23 cellular contexts compared by ENCODE assay signal in the genomic region with DNA sequence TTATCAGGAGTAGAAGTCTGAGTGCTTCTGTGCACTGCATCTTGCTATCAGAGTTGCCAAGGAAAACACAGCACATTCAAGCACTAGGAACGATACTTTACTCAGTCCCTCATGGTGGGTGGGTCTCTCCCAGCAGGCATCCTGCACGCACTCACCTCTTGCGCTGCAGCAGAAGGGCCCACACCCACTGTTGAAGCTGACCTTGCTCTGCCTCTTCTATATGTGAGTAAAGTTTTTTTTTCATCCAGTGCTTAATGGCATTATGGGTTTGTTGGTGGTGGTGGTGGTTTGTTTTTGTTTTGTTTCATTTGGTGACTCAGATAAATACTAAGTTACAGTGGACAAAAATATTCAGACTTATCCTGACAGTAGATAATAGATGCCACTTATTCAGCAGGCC.
"Had no signal": no experiment of that assay in that cellular context is flagged by ENCODE, and none has a peak within 500 bp of the region (broad histone marks: within the 10 kb centered on the region; RNA-seq: fewer than 3 reads in every experiment).

No MANE protein-coding gene starts in this region.

- H3K27ac Mint-ChIP-seq: activated CD8-positive, alpha-beta T cell treated with anti-CD3 and anti-CD28 coated beads for 36 hours; activated T-cell treated with anti-CD3 and anti-CD28 coated beads, Interleukin-2, amount 50 U/mL, for 24 hours; naive thymus-derived CD4-positive, alpha-beta T cell; neural progenitor cell; stimulated activated naive CD8-positive, alpha-beta T cell treated with anti-CD3 and anti-CD28 coated beads, Interleukin-15, amount 100 ng/mL, for 72 hours had no signal

- H3K4me1 ChIP-seq: prostate gland, right atrium auricular region, suprapubic skin, vagina had no signal

- DNase-seq: activated CD4-positive, alpha-beta T cell treated with anti-CD3 and anti-CD28 coated beads for 48 hours; activated CD4-positive, CD25-positive, alpha-beta regulatory T cell; activated CD8-positive, alpha-beta T cell treated with anti-CD3 and anti-CD28 coated beads for 36 hours; activated effector memory CD4-positive, alpha-beta T cell treated with Interleukin-2 at 50 U/mL for 16 hours; activated naive CD4-positive, alpha-beta T cell treated with anti-CD3 and anti-CD28 coated beads, Interleukin-2, amount 50 U/mL, for 16 hours; activated T-cell treated with anti-CD3 and anti-CD28 coated beads, Interleukin-2, amount 50 U/mL, for 24 hours; aorta; dorsolateral prefrontal cortex; foreskin fibroblast; mesendoderm; naive thymus-derived CD4-positive, alpha-beta T cell; stimulated activated CD4-positive, alpha-beta T cell treated with anti-CD3 and anti-CD28 coated beads, Interleukin-15, amount 100 ng/mL, for 24 hours; stimulated activated CD4-positive, alpha-beta T cell treated with anti-CD3 and anti-CD28 coated beads, Interleukin-2, amount 100 ng/mL, for 48 hours; stimulated activated naive CD8-positive, alpha-beta T cell treated with anti-CD3 and anti-CD28 coated beads, Interleukin-15, amount 100 ng/mL, for 72 hours; trophoblast cell had no signal

- H3K4me3 Mint-ChIP-seq: activated CD8-positive, alpha-beta T cell treated with anti-CD3 and anti-CD28 coated beads for 36 hours; activated T-cell treated with anti-CD3 and anti-CD28 coated beads, Interleukin-2, amount 50 U/mL, for 24 hours; naive thymus-derived CD4-positive, alpha-beta T cell; neural progenitor cell; stimulated activated naive CD8-positive, alpha-beta T cell treated with anti-CD3 and anti-CD28 coated beads, Interleukin-15, amount 100 ng/mL, for 72 hours had no signal

- H3K36me3 ChIP-seq: neural progenitor cell, prostate gland, right atrium auricular region, suprapubic skin, vagina had no signal

- H3K36me3 Mint-ChIP-seq: neural progenitor cell had no signal

- H3K4me1 Mint-ChIP-seq: naive thymus-derived CD4-positive, alpha-beta T cell; stimulated activated naive CD8-positive, alpha-beta T cell treated with anti-CD3 and anti-CD28 coated beads, Interleukin-15, amount 100 ng/mL, for 72 hours had no signal

- H3K27me3 ChIP-seq: dorsolateral prefrontal cortex, hepatocyte, neural progenitor cell, right atrium auricular region, suprapubic skin, vagina had no signal

- H3K4me3 ChIP-seq: dorsolateral prefrontal cortex, hepatocyte, neural progenitor cell, prostate gland, right atrium auricular region, skin epidermis, suprapubic skin, vagina had no signal

- H3K9me3 Mint-ChIP-seq: activated CD8-positive, alpha-beta T cell treated with anti-CD3 and anti-CD28 coated beads for 36 hours; stimulated activated naive CD8-positive, alpha-beta T cell treated with anti-CD3 and anti-CD28 coated beads, Interleukin-15, amount 100 ng/mL, for 72 hours had no signal

- H3K9me3 ChIP-seq: prostate gland, right atrium auricular region, suprapubic skin, vagina had no signal

- H3K27ac ChIP-seq: dorsolateral prefrontal cortex, epithelial cell of prostate, hepatocyte, neural progenitor cell, prostate gland, right atrium auricular region, skin epidermis, suprapubic skin, vagina had no signal

- ATAC-seq: activated CD8-positive, alpha-beta T cell treated with anti-CD3 and anti-CD28 coated beads for 36 hours; naive thymus-derived CD4-positive, alpha-beta T cell; stimulated activated naive CD8-positive, alpha-beta T cell treated with anti-CD3 and anti-CD28 coated beads, Interleukin-15, amount 100 ng/mL, for 72 hours had no signal
